Comparison of ENCODE assay signal across 14 cellular contexts in genomic region chr21:44898011-44898493, GRCh38.
"Had no signal": no experiment of that assay in that cellular context is flagged by ENCODE, and none has a peak within 500 bp of the region (broad histone marks: within the 10 kb centered on the region; RNA-seq: fewer than 3 reads in every experiment).

No MANE protein-coding gene starts in this region.

- H3K27ac ChIP-seq: ascending aorta, hepatocyte, psoas muscle, sigmoid colon, stomach, testis, upper lobe of left lung had no signal

- H3K27ac Mint-ChIP-seq: activated CD8-positive, alpha-beta T cell treated with anti-CD3 and anti-CD28 coated beads, Interleukin-2, amount 10 ng/mL, durations not matched to agents 7 days and 5 days; nephron had no signal

- DNase-seq: activated CD4-positive, alpha-beta T cell treated with anti-CD3 and anti-CD28 coated beads for 1 hour; activated CD8-positive, alpha-beta memory T cell treated with anti-CD3 and anti-CD28 coated beads, Interleukin-2, amount 50 U/mL, for 4 hours; activated CD8-positive, alpha-beta T cell treated with anti-CD3 and anti-CD28 coated beads, Interleukin-2, amount 10 ng/mL, durations not matched to agents 7 days and 5 days; sigmoid colon; T-cell; T1000; testis had no signal

- H3K4me1 ChIP-seq: ascending aorta, psoas muscle, sigmoid colon, testis had no signal

- H3K27me3 ChIP-seq: ascending aorta, hepatocyte, sigmoid colon, spleen, testis, upper lobe of left lung had no signal

- H3K4me1 Mint-ChIP-seq: nephron had no signal

- H3K36me3 ChIP-seq: ascending aorta had no signal

- ATAC-seq: activated CD8-positive, alpha-beta T cell treated with anti-CD3 and anti-CD28 coated beads, Interleukin-2, amount 10 ng/mL, durations not matched to agents 7 days and 5 days had no signal

- H3K4me3 ChIP-seq: ascending aorta, hepatocyte, psoas muscle, sigmoid colon, spleen, stomach, testis, upper lobe of left lung had no signal

- H3K9me3 ChIP-seq: ascending aorta, psoas muscle, sigmoid colon, spleen, stomach, testis, upper lobe of left lung had no signal

- H3K27me3 Mint-ChIP-seq: T-cell had no signal

- H3K9me3 Mint-ChIP-seq: nephron, T-cell had no signal

- H3K4me3 Mint-ChIP-seq: activated CD8-positive, alpha-beta T cell treated with anti-CD3 and anti-CD28 coated beads, Interleukin-2, amount 10 ng/mL, durations not matched to agents 7 days and 5 days; nephron; T-cell had no signal
